ENCODE assay signal across 15 cellular contexts in genomic region chr2:131009713-131010475, GRCh38.
"Had no signal": no experiment of that assay in that cellular context is flagged by ENCODE, and none has a peak within 500 bp of the region (broad histone marks: within the 10 kb centered on the region; RNA-seq: fewer than 3 reads in every experiment).

No MANE protein-coding gene starts in this region.

- H3K27ac Mint-ChIP-seq: activated naive CD4-positive, alpha-beta T cell treated with anti-CD3 and anti-CD28 coated beads for 36 hours; activated T-cell treated with anti-CD3 and anti-CD28 coated beads, Interleukin-2, amount 50 U/mL, for 72 hours; nephron had no signal

- H3K27ac ChIP-seq: gastroesophageal sphincter, parathyroid adenoma, stomach, suprapubic skin, tibial nerve had no signal

- H3K4me3 Mint-ChIP-seq: activated naive CD4-positive, alpha-beta T cell treated with anti-CD3 and anti-CD28 coated beads for 36 hours; nephron had no signal

- H3K36me3 ChIP-seq: gastroesophageal sphincter, stomach, suprapubic skin, tibial nerve had no signal

- H3K9me3 Mint-ChIP-seq: activated T-cell treated with anti-CD3 and anti-CD28 coated beads, Interleukin-2, amount 50 U/mL, for 72 hours had no signal

- H3K4me3 ChIP-seq: gastroesophageal sphincter, stomach, suprapubic skin, tibial nerve had no signal

- H3K4me1 ChIP-seq: gastroesophageal sphincter, parathyroid adenoma, stomach, suprapubic skin, tibial nerve had no signal

- ATAC-seq: gastroesophageal sphincter, left ventricle myocardium superior, right cardiac atrium had no signal

- H3K9me3 ChIP-seq: gastroesophageal sphincter, stomach, suprapubic skin, tibial nerve had no signal

- DNase-seq: activated effector memory CD4-positive, alpha-beta T cell treated with Interleukin-2 at 50 U/mL for 16 hours; activated naive CD4-positive, alpha-beta T cell treated with anti-CD3 and anti-CD28 coated beads for 36 hours; activated T-cell treated with anti-CD3 and anti-CD28 coated beads, Interleukin-2, amount 50 U/mL, for 72 hours; head of caudate nucleus; left ventricle myocardium superior; mammary epithelial cell; midbrain; right cardiac atrium; stimulated activated CD4-positive, alpha-beta T cell treated with anti-CD3 and anti-CD28 coated beads, Interleukin-4, amount 100 ng/mL, for 4 hours; stomach had no signal
